21 cellular contexts compared by ENCODE assay signal in genomic region chr10:23718946-23719345, GRCh38.
"Had no signal": no experiment of that assay in that cellular context is flagged by ENCODE, and none has a peak within 500 bp of the region (broad histone marks: within the 10 kb centered on the region; RNA-seq: fewer than 3 reads in every experiment).

No MANE protein-coding gene starts in this region.

- FAIRE-seq: islet of Langerhans, pancreas had no signal

- ATAC-seq: naive thymus-derived CD8-positive, alpha-beta T cell; pancreas; psoas muscle; right lobe of liver; stimulated activated memory B cell treated with anti-CD40 and anti-IgM and Interleukin-4, amounts not matched to agents 10 μg/mL and 1 μg/mL and 100 μg/mL, for 72 hours; stimulated activated naive CD8-positive, alpha-beta T cell treated with anti-CD3 and anti-CD28 coated beads, Interleukin-15, amount 100 ng/mL, for 72 hours had no signal

- H3K4me3 ChIP-seq: left ventricle myocardium inferior, lung, pancreas, psoas muscle, right atrium auricular region, right lobe of liver, smooth muscle cell, testis, thyroid gland, transverse colon, upper lobe of left lung, vagina had no signal

- DNase-seq: left ventricle myocardium inferior; naive thymus-derived CD8-positive, alpha-beta T cell; pancreas; psoas muscle; right lobe of liver; stimulated activated CD4-positive, alpha-beta T cell treated with anti-CD3 and anti-CD28 coated beads, Interleukin-1b, Interleukin-23, amount 100 ng/mL, for 48 hours; stimulated activated CD4-positive, alpha-beta T cell treated with anti-CD3 and anti-CD28 coated beads, Interleukin-2, amount 100 ng/mL, for 48 hours; stimulated activated CD4-positive, alpha-beta T cell treated with anti-CD3 and anti-CD28 coated beads, Interleukin-4, amount 100 ng/mL, for 4 hours; stimulated activated CD8-positive, alpha-beta memory T cell treated with anti-CD3 and anti-CD28 coated beads, Interleukin-4, amount 100 ng/mL, for 48 hours; stimulated activated naive CD4-positive, alpha-beta T cell treated with Interleukin-2 at 50 U/mL for 16 hours; stimulated activated naive CD8-positive, alpha-beta T cell treated with anti-CD3 and anti-CD28 coated beads, Interleukin-15, amount 100 ng/mL, for 72 hours; testis; thyroid gland; transverse colon; upper lobe of left lung had no signal
